Comparison of ENCODE assay signal across 8 cellular contexts in genomic region chr17:50841949-50842354, GRCh38. TPM values are rescaled to one million over a fixed set of nuclear protein-coding genes. Genes with fewer than 3 reads are reported as not detected.
DNase-seq lines count a peak whose midpoint lies in the region; ATAC-seq and TF ChIP-seq lines count a peak whose summit lies in the region.

No MANE protein-coding gene starts in this region.

- no peak for TF ChIP-seq POLR2A in right lobe of liver (IDR thresholded peaks at IDR 0.05)

- H3K4me1 ChIP-seq in colonic mucosa (no peaks in the 10 kb centered on the region), right lobe of liver (no peaks in the 10 kb centered on the region)

- H3K27me3 ChIP-seq in colonic mucosa (no peaks in the 10 kb centered on the region), right lobe of liver (no peaks in the 10 kb centered on the region)

- 33% methylated on average over 3 of the region's 8 CpGs for WGBS in right lobe of liver (ENCODE audit: insufficient coverage, low coverage, low lambda C conversion rate, missing lambda C conversion rate)

- no peaks in the 10 kb centered on the region for H3K36me3 ChIP-seq in colonic mucosa
- no peaks in the 10 kb centered on the region for H3K36me3 ChIP-seq in right lobe of liver

- H3K4me3 ChIP-seq in WI38 (ENCODE audit: low read depth, low read length) (no peak overlapping the region), colonic mucosa (no peak overlapping the region), right lobe of liver (no peak overlapping the region)

- DNase-seq in AG08396 (ENCODE audit: low spot score) (peak; percentile 90), GM19240 (ENCODE audit: insufficient read length, low spot score) (peak; percentile 75), NCI-H2227 (lab: John Stamatoyannopoulos, UW; ENCODE audit: unreplicated experiment) (peak; percentile 82), colonic mucosa (peak; percentile 83), right lobe of liver (peak; percentile 67 to 76 (median 75))
- peak; percentile 78 for DNase-seq in stimulated activated CD8-positive, alpha-beta memory T cell treated with anti-CD3 and anti-CD28 coated beads, Interleukin-4, amount 100 ng/mL, for 48 hours

- H3K9ac ChIP-seq in colonic mucosa (ENCODE audit: low read depth in 2 of 2, low read length in 2 of 2): no peak overlapping the region

- intact Hi-C loops in colonic mucosa (cut with DNase I) (loop anchor here (2.0 to 5.0 kb wide), 2 partner anchors 57 to 295 kb away; partner anchors contain the start of gene SPATA20), right lobe of liver (cut with DNase I) (loop anchor here (5.0 kb wide), 1 partner anchor 60 kb away; no protein-coding TSS in a partner anchor)

- H3K9me3 ChIP-seq in colonic mucosa (no peaks in the 10 kb centered on the region), right lobe of liver (no peaks in the 10 kb centered on the region)

- H3K27ac ChIP-seq in colonic mucosa (no peak overlapping the region), right lobe of liver (no peak overlapping the region)

- peak; percentile 70 for TF ChIP-seq CTCF in WI38 (IDR thresholded peaks at IDR 0.05; ENCODE audit: low read depth, low read length)
- TF ChIP-seq CTCF in colonic mucosa (IDR thresholded peaks at IDR 0.05): peak; percentile 70
- TF ChIP-seq CTCF in right lobe of liver (IDR thresholded peaks at IDR 0.05): peak; percentile 74 to 87 (median 80)

- peak; percentile 81 to 92 (median 90) for ATAC-seq in right lobe of liver
- ATAC-seq in GM18520 (IDR thresholded peaks at IDR 0.05; ENCODE audit: unreplicated experiment): no peak

RNA-seq across cellular contexts. Expression of gene WFIKKN2, which starts 6.6 kb away (rescaled TPM):
- total RNA-seq in colonic mucosa: under 1 TPM; 0.10 to 0.13 TPM
- total RNA-seq in right lobe of liver: not detected

RNA-seq across cellular contexts. Expression of gene TOB1, which starts 24.2 kb away (rescaled TPM):
- 100 to 1,000 TPM; 116 to 169 TPM for total RNA-seq in colonic mucosa
- total RNA-seq in right lobe of liver: 100 to 1,000 TPM in 3 of 6 experiments, 10 to 100 TPM in 3; 36.2 to 222 (median 82.1) TPM
